In the genomic region with DNA sequence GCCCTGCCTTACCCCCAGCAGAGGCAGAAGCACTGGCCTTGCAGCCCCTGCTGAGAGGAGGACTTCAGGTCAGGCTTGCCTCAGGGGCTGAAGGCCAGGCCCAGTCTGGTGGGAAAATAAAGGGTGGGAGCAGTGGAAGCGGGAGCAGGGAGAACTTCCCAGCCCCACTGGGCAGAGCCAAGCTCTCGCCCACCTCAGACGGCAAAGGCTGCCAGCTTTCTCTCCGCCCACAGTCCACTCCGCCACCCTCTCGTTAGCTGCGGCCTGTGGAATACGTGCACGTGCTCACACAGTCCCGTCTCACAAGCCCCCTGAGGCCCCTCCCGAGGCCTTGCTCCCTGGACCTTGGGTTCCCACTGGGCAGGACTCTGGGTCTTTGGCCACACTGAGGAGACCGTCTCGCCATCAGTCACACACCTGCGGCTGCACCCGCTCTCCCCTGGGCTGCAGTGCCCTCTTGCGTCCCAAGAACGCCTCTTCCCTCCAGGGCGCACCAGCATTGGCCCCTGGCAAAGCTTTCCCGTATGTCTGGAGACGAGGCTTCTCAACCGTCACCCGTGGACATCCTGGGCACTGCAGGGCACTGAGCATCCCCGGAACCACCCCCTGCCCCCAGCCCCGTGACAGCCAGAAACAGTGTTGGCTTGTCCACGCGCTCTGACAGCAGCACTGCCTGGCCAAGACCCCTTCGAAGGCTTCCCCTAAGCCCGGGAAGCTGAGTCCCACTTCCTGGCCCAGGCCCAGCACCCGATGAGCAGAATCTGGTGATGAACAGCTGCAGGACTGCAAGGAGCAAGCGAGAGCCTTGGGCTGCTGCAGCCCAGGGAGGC, we compare ENCODE assay signal across 1 cellular context.
TF ChIP-seq lines count a peak whose summit lies in the region.

No MANE protein-coding gene starts in this region.

TF ChIP-seq in K562, 482 proteins besides CTCF, POLR2A, EP300 and RAD21 (continues in another document):
- TF ChIP-seq LCOR (CRISPR knock-in tag; IDR thresholded peaks at IDR 0.05) (no peak), ZNF584 (CRISPR knock-in tag; IDR thresholded peaks at IDR 0.05; ENCODE audit: low read depth) (no peak), SMC3 (conservative IDR thresholded peaks at IDR 0.05; ENCODE audit: insufficient read depth, low read depth, low read length) (peak; percentile 68), RBM15 (IDR thresholded peaks at IDR 0.05; ENCODE audit: insufficient read depth, low read length) (no peak), TAF15 (IDR thresholded peaks at IDR 0.05; ENCODE audit: low read depth, low read length) (no peak), POU5F1 (IDR thresholded peaks at IDR 0.05; ENCODE audit: borderline replicate concordance, low read depth, low read length, partially characterized antibody) (no peak), MCM7 (IDR thresholded peaks at IDR 0.05) (no peak), RBBP5 (IDR thresholded peaks at IDR 0.05; ENCODE audit: borderline replicate concordance, insufficient read depth, low read length, poor library complexity, severe bottlenecking) (no peak), MYBL2 (IDR thresholded peaks at IDR 0.05; ENCODE audit: low read depth) (no peak), MYBL2 (CRISPR knock-in tag; IDR thresholded peaks at IDR 0.05; ENCODE audit: borderline replicate concordance) (no peak), NFXL1 (CRISPR knock-in tag; IDR thresholded peaks at IDR 0.05) (no peak), LEF1 (IDR thresholded peaks at IDR 0.05) (no peak), ZKSCAN8 (CRISPR knock-in tag; IDR thresholded peaks at IDR 0.05) (no peak), CTBP1 (IDR thresholded peaks at IDR 0.05; ENCODE audit: borderline replicate concordance) (peak; percentile 28; the same call in 1 of the 2 replicates), IFI16 (CRISPR knock-in tag; IDR thresholded peaks at IDR 0.05) (no peak), HNRNPUL1 (IDR thresholded peaks at IDR 0.05; ENCODE audit: low read length) (no peak), STAG1 (CRISPR knock-in tag; IDR thresholded peaks at IDR 0.05; ENCODE audit: borderline replicate concordance) (peak; percentile 90; the same call in 1 of the 2 replicates), JUND (IDR thresholded peaks at IDR 0.05; ENCODE audit: borderline replicate concordance, low read depth, low read length) (no peak), JUND (tag; IDR thresholded peaks at IDR 0.05; ENCODE audit: borderline replicate concordance, low read depth, low read length) (no peak), POLR3A (IDR thresholded peaks at IDR 0.05; ENCODE audit: borderline replicate concordance, extremely low read depth, insufficient read depth, insufficient read length) (no peak), PHTF2 (CRISPR knock-in tag; IDR thresholded peaks at IDR 0.05) (no peak), ARID2 (IDR thresholded peaks at IDR 0.05) (no peak), SRSF9 (IDR thresholded peaks at IDR 0.05; ENCODE audit: borderline replicate concordance, low read depth, low read length) (no peak), SOX6 (IDR thresholded peaks at IDR 0.05) (no peak)
- TF ChIP-seq, protein P1, sequence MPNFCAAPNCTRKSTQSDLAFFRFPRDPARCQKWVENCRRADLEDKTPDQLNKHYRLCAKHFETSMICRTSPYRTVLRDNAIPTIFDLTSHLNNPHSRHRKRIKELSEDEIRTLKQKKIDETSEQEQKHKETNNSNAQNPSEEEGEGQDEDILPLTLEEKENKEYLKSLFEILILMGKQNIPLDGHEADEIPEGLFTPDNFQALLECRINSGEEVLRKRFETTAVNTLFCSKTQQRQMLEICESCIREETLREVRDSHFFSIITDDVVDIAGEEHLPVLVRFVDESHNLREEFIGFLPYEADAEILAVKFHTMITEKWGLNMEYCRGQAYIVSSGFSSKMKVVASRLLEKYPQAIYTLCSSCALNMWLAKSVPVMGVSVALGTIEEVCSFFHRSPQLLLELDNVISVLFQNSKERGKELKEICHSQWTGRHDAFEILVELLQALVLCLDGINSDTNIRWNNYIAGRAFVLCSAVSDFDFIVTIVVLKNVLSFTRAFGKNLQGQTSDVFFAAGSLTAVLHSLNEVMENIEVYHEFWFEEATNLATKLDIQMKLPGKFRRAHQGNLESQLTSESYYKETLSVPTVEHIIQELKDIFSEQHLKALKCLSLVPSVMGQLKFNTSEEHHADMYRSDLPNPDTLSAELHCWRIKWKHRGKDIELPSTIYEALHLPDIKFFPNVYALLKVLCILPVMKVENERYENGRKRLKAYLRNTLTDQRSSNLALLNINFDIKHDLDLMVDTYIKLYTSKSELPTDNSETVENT (CRISPR knock-in tag; IDR thresholded peaks at IDR 0.05) = no peak
- TF ChIP-seq, protein P2, sequence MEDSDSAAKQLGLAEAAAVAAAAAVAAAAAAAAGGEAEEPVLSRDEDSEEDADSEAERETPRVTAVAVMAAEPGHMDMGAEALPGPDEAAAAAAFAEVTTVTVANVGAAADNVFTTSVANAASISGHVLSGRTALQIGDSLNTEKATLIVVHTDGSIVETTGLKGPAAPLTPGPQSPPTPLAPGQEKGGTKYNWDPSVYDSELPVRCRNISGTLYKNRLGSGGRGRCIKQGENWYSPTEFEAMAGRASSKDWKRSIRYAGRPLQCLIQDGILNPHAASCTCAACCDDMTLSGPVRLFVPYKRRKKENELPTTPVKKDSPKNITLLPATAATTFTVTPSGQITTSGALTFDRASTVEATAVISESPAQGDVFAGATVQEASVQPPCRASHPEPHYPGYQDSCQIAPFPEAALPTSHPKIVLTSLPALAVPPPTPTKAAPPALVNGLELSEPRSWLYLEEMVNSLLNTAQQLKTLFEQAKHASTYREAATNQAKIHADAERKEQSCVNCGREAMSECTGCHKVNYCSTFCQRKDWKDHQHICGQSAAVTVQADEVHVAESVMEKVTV (CRISPR knock-in tag; IDR thresholded peaks at IDR 0.05) = peak; percentile 59
- TF ChIP-seq, protein P3, sequence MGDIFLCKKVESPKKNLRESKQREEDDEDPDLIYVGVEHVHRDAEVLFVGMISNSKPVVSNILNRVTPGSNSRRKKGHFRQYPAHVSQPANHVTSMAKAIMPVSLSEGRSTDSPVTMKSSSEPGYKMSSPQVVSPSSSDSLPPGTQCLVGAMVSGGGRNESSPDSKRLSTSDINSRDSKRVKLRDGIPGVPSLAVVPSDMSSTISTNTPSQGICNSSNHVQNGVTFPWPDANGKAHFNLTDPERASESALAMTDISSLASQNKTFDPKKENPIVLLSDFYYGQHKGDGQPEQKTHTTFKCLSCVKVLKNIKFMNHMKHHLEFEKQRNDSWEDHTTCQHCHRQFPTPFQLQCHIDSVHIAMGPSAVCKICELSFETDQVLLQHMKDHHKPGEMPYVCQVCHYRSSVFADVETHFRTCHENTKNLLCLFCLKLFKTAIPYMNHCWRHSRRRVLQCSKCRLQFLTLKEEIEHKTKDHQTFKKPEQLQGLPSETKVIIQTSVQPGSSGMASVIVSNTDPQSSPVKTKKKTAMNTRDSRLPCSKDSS (IDR thresholded peaks at IDR 0.05; ENCODE audit: low read depth, partially characterized antibody) = no peak
- TF ChIP-seq, protein P4, sequence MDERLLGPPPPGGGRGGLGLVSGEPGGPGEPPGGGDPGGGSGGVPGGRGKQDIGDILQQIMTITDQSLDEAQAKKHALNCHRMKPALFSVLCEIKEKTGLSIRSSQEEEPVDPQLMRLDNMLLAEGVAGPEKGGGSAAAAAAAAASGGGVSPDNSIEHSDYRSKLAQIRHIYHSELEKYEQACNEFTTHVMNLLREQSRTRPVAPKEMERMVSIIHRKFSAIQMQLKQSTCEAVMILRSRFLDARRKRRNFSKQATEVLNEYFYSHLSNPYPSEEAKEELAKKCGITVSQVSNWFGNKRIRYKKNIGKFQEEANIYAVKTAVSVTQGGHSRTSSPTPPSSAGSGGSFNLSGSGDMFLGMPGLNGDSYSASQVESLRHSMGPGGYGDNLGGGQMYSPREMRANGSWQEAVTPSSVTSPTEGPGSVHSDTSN (CRISPR knock-in tag; IDR thresholded peaks at IDR 0.05; ENCODE audit: low read depth) = no peak
- TF ChIP-seq, protein P4 (tag; conservative IDR thresholded peaks at IDR 0.05; ENCODE audit: low read depth) = no peak
- TF ChIP-seq, protein P5, sequence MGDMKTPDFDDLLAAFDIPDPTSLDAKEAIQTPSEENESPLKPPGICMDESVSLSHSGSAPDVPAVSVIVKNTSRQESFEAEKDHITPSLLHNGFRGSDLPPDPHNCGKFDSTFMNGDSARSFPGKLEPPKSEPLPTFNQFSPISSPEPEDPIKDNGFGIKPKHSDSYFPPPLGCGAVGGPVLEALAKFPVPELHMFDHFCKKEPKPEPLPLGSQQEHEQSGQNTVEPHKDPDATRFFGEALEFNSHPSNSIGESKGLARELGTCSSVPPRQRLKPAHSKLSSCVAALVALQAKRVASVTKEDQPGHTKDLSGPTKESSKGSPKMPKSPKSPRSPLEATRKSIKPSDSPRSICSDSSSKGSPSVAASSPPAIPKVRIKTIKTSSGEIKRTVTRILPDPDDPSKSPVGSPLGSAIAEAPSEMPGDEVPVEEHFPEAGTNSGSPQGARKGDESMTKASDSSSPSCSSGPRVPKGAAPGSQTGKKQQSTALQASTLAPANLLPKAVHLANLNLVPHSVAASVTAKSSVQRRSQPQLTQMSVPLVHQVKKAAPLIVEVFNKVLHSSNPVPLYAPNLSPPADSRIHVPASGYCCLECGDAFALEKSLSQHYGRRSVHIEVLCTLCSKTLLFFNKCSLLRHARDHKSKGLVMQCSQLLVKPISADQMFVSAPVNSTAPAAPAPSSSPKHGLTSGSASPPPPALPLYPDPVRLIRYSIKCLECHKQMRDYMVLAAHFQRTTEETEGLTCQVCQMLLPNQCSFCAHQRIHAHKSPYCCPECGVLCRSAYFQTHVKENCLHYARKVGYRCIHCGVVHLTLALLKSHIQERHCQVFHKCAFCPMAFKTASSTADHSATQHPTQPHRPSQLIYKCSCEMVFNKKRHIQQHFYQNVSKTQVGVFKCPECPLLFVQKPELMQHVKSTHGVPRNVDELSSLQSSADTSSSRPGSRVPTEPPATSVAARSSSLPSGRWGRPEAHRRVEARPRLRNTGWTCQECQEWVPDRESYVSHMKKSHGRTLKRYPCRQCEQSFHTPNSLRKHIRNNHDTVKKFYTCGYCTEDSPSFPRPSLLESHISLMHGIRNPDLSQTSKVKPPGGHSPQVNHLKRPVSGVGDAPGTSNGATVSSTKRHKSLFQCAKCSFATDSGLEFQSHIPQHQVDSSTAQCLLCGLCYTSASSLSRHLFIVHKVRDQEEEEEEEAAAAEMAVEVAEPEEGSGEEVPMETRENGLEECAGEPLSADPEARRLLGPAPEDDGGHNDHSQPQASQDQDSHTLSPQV (IDR thresholded peaks at IDR 0.05) = no peak
- TF ChIP-seq, protein P6, sequence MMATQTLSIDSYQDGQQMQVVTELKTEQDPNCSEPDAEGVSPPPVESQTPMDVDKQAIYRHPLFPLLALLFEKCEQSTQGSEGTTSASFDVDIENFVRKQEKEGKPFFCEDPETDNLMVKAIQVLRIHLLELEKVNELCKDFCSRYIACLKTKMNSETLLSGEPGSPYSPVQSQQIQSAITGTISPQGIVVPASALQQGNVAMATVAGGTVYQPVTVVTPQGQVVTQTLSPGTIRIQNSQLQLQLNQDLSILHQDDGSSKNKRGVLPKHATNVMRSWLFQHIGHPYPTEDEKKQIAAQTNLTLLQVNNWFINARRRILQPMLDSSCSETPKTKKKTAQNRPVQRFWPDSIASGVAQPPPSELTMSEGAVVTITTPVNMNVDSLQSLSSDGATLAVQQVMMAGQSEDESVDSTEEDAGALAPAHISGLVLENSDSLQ (IDR thresholded peaks at IDR 0.05) = 0 out of 2 replicates have a peak, but pooled peaks have one; percentile 12
- TF ChIP-seq, protein P7, sequence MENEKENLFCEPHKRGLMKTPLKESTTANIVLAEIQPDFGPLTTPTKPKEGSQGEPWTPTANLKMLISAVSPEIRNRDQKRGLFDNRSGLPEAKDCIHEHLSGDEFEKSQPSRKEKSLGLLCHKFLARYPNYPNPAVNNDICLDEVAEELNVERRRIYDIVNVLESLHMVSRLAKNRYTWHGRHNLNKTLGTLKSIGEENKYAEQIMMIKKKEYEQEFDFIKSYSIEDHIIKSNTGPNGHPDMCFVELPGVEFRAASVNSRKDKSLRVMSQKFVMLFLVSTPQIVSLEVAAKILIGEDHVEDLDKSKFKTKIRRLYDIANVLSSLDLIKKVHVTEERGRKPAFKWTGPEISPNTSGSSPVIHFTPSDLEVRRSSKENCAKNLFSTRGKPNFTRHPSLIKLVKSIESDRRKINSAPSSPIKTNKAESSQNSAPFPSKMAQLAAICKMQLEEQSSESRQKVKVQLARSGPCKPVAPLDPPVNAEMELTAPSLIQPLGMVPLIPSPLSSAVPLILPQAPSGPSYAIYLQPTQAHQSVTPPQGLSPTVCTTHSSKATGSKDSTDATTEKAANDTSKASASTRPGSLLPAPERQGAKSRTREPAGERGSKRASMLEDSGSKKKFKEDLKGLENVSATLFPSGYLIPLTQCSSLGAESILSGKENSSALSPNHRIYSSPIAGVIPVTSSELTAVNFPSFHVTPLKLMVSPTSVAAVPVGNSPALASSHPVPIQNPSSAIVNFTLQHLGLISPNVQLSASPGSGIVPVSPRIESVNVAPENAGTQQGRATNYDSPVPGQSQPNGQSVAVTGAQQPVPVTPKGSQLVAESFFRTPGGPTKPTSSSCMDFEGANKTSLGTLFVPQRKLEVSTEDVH (IDR thresholded peaks at IDR 0.05; ENCODE audit: low read depth, partially characterized antibody) = no peak
- TF ChIP-seq, protein P8, sequence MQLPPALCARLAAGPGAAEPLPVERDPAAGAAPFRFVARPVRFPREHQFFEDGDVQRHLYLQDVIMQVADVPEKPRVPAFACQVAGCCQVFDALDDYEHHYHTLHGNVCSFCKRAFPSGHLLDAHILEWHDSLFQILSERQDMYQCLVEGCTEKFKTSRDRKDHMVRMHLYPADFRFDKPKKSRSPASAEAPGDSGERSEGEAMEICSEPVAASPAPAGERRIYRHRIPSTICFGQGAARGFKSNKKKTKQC (CRISPR knock-in tag; IDR thresholded peaks at IDR 0.05) = no peak
